In the genomic region with DNA sequence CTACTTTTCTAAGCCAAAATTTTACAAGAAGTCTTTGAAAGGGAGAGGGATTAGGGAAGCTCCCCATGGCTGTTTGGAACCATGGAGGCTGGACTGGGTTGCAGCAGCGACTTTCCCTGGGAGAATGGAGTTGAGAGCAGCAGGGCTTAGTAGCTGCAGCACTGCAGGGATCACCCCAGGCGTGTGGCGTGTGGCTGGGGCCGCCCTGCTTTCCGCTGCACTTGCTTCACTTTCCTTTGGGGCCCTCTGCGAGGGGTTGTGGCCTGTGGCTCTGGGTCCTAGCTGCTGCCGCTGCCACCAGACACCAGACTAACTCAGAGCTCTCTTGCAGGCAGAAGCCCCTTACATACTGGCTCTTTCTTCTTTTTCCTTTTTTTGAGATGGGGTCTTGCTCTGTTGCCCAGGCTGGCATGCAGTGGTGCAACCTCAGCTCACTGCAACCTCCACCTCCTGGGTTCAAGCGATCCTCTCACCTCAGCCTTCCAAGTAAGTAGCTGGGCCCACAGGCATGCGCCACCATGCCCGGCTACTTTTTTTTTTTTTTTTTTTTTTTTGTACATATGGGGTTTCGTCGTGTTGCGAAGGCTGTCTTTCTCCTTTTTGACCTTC, we compare ENCODE assay signal across 25 cellular contexts. TPM values are rescaled to one million over a fixed set of nuclear protein-coding genes. Genes with fewer than 3 reads are reported as not detected.
DNase-seq lines count a peak whose midpoint lies in the region; ATAC-seq and TF ChIP-seq lines count a peak whose summit lies in the region.
"Had no signal": no experiment of that assay in that cellular context is flagged by ENCODE, and none has a peak within 500 bp of the region (broad histone marks: within the 10 kb centered on the region; RNA-seq: fewer than 3 reads in every experiment).

No MANE protein-coding gene starts in this region.

- intact Hi-C loops in activated B cell treated with CpG ODN at 0.5 μM for 24 hours (cut with micrococcal nuclease) = no loop called here
- intact Hi-C loops in upper lobe of right lung (cut with DNase I) = loop anchor here (10.0 kb wide), 1 partner anchor 155 kb away; no protein-coding TSS in a partner anchor

- H4K20me1 ChIP-seq in BLaER1 = no peaks in the 10 kb centered on the region

- peak overlapping the region; percentile 42; the same call in 1 of the 2 replicates for H3K9ac ChIP-seq in BLaER1

- H3K4me3 ChIP-seq in BLaER1 (no peak overlapping the region), upper lobe of right lung (no peak overlapping the region)
- H3K4me3 ChIP-seq: lung, Peyer's patch, SJSA1 had no signal

- peak overlapping the region; percentile 56 for H3K4me2 ChIP-seq in BLaER1

- H3K36me3 ChIP-seq in BLaER1 (no peaks in the 10 kb centered on the region), KOPT-K1 (ENCODE audit: insufficient read depth, low read length) (no peaks in the 10 kb centered on the region), upper lobe of right lung (no peaks in the 10 kb centered on the region)
- H3K36me3 ChIP-seq: Peyer's patch, SJSA1 had no signal

- POLR2A ChIA-PET in activated B cell treated with CpG ODN at 0.5 μM for 24 hours (lab: Charles Lee) = interaction anchor here (0.6 kb wide), 1 partner anchor 25 kb away, joined by 3 read pairs; no protein-coding TSS in a partner anchor

- H3K27me3 ChIP-seq in BLaER1 (no peaks in the 10 kb centered on the region), upper lobe of right lung (no peaks in the 10 kb centered on the region)
- H3K27me3 ChIP-seq: Peyer's patch, SJSA1 had no signal

- DNase-seq in activated B cell treated with CpG ODN at 0.5 μM for 24 hours (no peak), left kidney (ENCODE audit: low read depth, low spot score) (peak; percentile 34), Kasumi-1 (lab: John Stamatoyannopoulos, UW) (no peak), upper lobe of right lung (no peak), T-helper 2 cell (no peak)
- DNase-seq: ACHN; activated CD4-positive, alpha-beta T cell treated with anti-CD3 and anti-CD28 coated beads, Interleukin-2, amount 10 ng/mL, durations not matched to agents 24 days and 14 days; COR-L47; DMS79 treated with DMSO at 0.1 percent for 48 hours; kidney; NCI-H1417 treated with DMSO at 0.1 percent for 48 hours; NCI-H2107; NCI-H446; Peyer's patch; small intestine had no signal

- no peaks in the 10 kb centered on the region for H3K36me3 Mint-ChIP-seq in activated B cell treated with CpG ODN at 0.5 μM for 24 hours (ENCODE audit: low read depth)
- H3K36me3 Mint-ChIP-seq: activated naive CD4-positive, alpha-beta T cell treated with anti-CD3 and anti-CD28 coated beads, Interleukin-2, amount 50 U/mL, for 72 hours; stimulated activated memory B cell treated with anti-CD40 and anti-IgM and Interleukin-4, amounts not matched to agents 10 μg/mL and 1 μg/mL and 100 μg/mL, for 72 hours had no signal

- H3K4me3 Mint-ChIP-seq in activated B cell treated with CpG ODN at 0.5 μM for 24 hours = no peak overlapping the region
- H3K4me3 Mint-ChIP-seq: activated CD4-positive, alpha-beta T cell treated with anti-CD3 and anti-CD28 coated beads, Interleukin-2, amount 10 ng/mL, durations not matched to agents 24 days and 14 days; activated T-helper 1 cell treated with anti-CD3 and anti-CD28 coated beads, Interleukin-12 subunit alpha, Interleukin-12 subunit beta, Interleukin-2, Interleukin-4 antibody, amounts not matched to agents 30 ng/mL and 10 ng/mL and 1 ng/mL, durations not matched to agents 14 hours and 24 hours and 36 hours; central memory CD8-positive, alpha-beta T cell; neural crest cell; stimulated activated memory B cell treated with anti-CD40 and anti-IgM and Interleukin-4, amounts not matched to agents 10 μg/mL and 1 μg/mL and 100 μg/mL, for 72 hours had no signal

- TF ChIP-seq CTCF in activated B cell treated with CpG ODN at 0.5 μM for 24 hours (IDR thresholded peaks at IDR 0.05) (no peak), upper lobe of right lung (IDR thresholded peaks at IDR 0.05) (no peak)

- H3K27me3 Mint-ChIP-seq in activated B cell treated with CpG ODN at 0.5 μM for 24 hours = no peaks in the 10 kb centered on the region
- H3K27me3 Mint-ChIP-seq: activated CD4-positive, alpha-beta T cell treated with anti-CD3 and anti-CD28 coated beads, Interleukin-2, amount 10 ng/mL, durations not matched to agents 24 days and 14 days; central memory CD8-positive, alpha-beta T cell; stimulated activated memory B cell treated with anti-CD40 and anti-IgM and Interleukin-4, amounts not matched to agents 10 μg/mL and 1 μg/mL and 100 μg/mL, for 72 hours had no signal

- peaks cover 4% of the 10 kb centered on the region for H3K4me1 Mint-ChIP-seq in activated B cell treated with CpG ODN at 0.5 μM for 24 hours
- H3K4me1 Mint-ChIP-seq: activated CD4-positive, alpha-beta T cell treated with anti-CD3 and anti-CD28 coated beads, Interleukin-2, amount 10 ng/mL, durations not matched to agents 24 days and 14 days; central memory CD8-positive, alpha-beta T cell; neural crest cell; stimulated activated memory B cell treated with anti-CD40 and anti-IgM and Interleukin-4, amounts not matched to agents 10 μg/mL and 1 μg/mL and 100 μg/mL, for 72 hours had no signal

- CTCF ChIA-PET in activated B cell treated with CpG ODN at 0.5 μM for 24 hours (lab: Charles Lee) = interaction anchor here (0.8 to 1.6 kb wide), 2 partner anchors 61 to 153 kb away, joined by 3 to 8 read pairs; no protein-coding TSS in a partner anchor

- peaks cover 12% of the 10 kb centered on the region for H3K4me1 ChIP-seq in BLaER1
- no peaks in the 10 kb centered on the region for H3K4me1 ChIP-seq in upper lobe of right lung
- H3K4me1 ChIP-seq: Peyer's patch, SJSA1 had no signal

- peak; percentile 28 for ATAC-seq in activated B cell treated with CpG ODN at 0.5 μM for 24 hours (ENCODE audit: low read depth)
- no peak for ATAC-seq in upper lobe of right lung
- no peak for ATAC-seq in HG02840 (IDR thresholded peaks at IDR 0.05; ENCODE audit: low FRiP score, unreplicated experiment)
- ATAC-seq: activated naive CD4-positive, alpha-beta T cell treated with anti-CD3 and anti-CD28 coated beads, Interleukin-2, amount 50 U/mL, for 72 hours; stimulated activated memory B cell treated with anti-CD40 and anti-IgM and Interleukin-4, amounts not matched to agents 10 μg/mL and 1 μg/mL and 100 μg/mL, for 72 hours had no signal

- H3K27ac ChIP-seq in BLaER1 (no peak overlapping the region), KOPT-K1 (ENCODE audit: low read depth, low read length, poor library complexity, severe bottlenecking) (peak overlapping the region; percentile 46), upper lobe of right lung (no peak overlapping the region)
- H3K27ac ChIP-seq: Peyer's patch, SJSA1 had no signal

- H3K27ac Mint-ChIP-seq in activated B cell treated with CpG ODN at 0.5 μM for 24 hours = no peak overlapping the region
- H3K27ac Mint-ChIP-seq: activated CD4-positive, alpha-beta T cell treated with anti-CD3 and anti-CD28 coated beads, Interleukin-2, amount 10 ng/mL, durations not matched to agents 24 days and 14 days; activated naive CD4-positive, alpha-beta T cell treated with anti-CD3 and anti-CD28 coated beads, Interleukin-2, amount 50 U/mL, for 72 hours; activated T-helper 1 cell treated with anti-CD3 and anti-CD28 coated beads, Interleukin-12 subunit alpha, Interleukin-12 subunit beta, Interleukin-2, Interleukin-4 antibody, amounts not matched to agents 30 ng/mL and 10 ng/mL and 1 ng/mL, durations not matched to agents 14 hours and 24 hours and 36 hours; stimulated activated memory B cell treated with anti-CD40 and anti-IgM and Interleukin-4, amounts not matched to agents 10 μg/mL and 1 μg/mL and 100 μg/mL, for 72 hours had no signal

- no peaks in the 10 kb centered on the region for H3K9me3 Mint-ChIP-seq in activated B cell treated with CpG ODN at 0.5 μM for 24 hours
- H3K9me3 Mint-ChIP-seq: activated CD4-positive, alpha-beta T cell treated with anti-CD3 and anti-CD28 coated beads, Interleukin-2, amount 10 ng/mL, durations not matched to agents 24 days and 14 days; activated naive CD4-positive, alpha-beta T cell treated with anti-CD3 and anti-CD28 coated beads, Interleukin-2, amount 50 U/mL, for 72 hours; activated T-helper 1 cell treated with anti-CD3 and anti-CD28 coated beads, Interleukin-12 subunit alpha, Interleukin-12 subunit beta, Interleukin-2, Interleukin-4 antibody, amounts not matched to agents 30 ng/mL and 10 ng/mL and 1 ng/mL, durations not matched to agents 14 hours and 24 hours and 36 hours; central memory CD8-positive, alpha-beta T cell; neural crest cell; stimulated activated memory B cell treated with anti-CD40 and anti-IgM and Interleukin-4, amounts not matched to agents 10 μg/mL and 1 μg/mL and 100 μg/mL, for 72 hours had no signal

- H3K9me3 ChIP-seq in BLaER1 = no peaks in the 10 kb centered on the region
- no peaks in the 10 kb centered on the region for H3K9me3 ChIP-seq in KOPT-K1 (ENCODE audit: insufficient read depth, low read length, poor library complexity, severe bottlenecking)
- no peaks in the 10 kb centered on the region for H3K9me3 ChIP-seq in upper lobe of right lung
- H3K9me3 ChIP-seq: Peyer's patch, SJSA1 had no signal

RNA-seq across cellular contexts. Expression of gene CCDC62, which starts 25.4 kb away (rescaled TPM):
- 1.6 and 1.7 TPM in 2 replicates for total RNA-seq in activated B cell treated with CpG ODN at 0.5 μM for 24 hours
- total RNA-seq in upper lobe of right lung = 0.64 TPM

RNA-seq across cellular contexts. Expression of gene HIP1R, which starts 35.5 kb away (rescaled TPM):
- total RNA-seq in activated B cell treated with CpG ODN at 0.5 μM for 24 hours = 132 and 154 TPM in 2 replicates
- 33.0 TPM for total RNA-seq in upper lobe of right lung

RNA-seq across cellular contexts. Expression of gene DENR, which starts 47.1 kb away (rescaled TPM):
- 50.5 and 53.3 TPM in 2 replicates for total RNA-seq in activated B cell treated with CpG ODN at 0.5 μM for 24 hours
- 29.1 TPM for total RNA-seq in upper lobe of right lung
